Comparison of ENCODE assay signal across 28 cellular contexts in the genomic region with DNA sequence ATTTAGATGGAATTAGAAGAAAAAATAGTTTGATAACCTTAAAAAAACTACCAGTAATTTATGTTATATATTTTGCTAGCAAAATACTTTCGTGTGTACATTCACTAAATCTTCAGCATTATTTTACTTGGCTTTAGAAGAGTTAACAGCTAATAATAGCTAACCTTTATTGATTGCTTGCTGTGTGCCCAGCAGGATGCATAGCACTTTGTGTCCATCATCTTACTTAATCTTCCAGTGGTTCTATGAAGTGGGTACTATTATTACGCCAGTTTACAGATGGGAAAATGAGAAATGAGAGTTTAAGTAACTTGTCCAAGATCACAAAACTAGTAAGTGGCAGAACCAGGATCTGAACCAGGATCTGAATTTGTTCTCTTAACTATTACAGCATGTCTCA. TPM values are rescaled to one million over a fixed set of nuclear protein-coding genes. Genes with fewer than 3 reads are reported as not detected.
A peak's percentile ranks its signal among the peaks of the same experiment; 100 is the strongest.
DNase-seq lines count a peak whose midpoint lies in the region; ATAC-seq and TF ChIP-seq lines count a peak whose summit lies in the region.
"Had no signal": no experiment of that assay in that cellular context is flagged by ENCODE, and none has a peak within 500 bp of the region (broad histone marks: within the 10 kb centered on the region; RNA-seq: fewer than 3 reads in every experiment).

No MANE protein-coding gene starts in this region.

- CTCF ChIA-PET in HEK293 (lab: Yijun Ruan, JAX) = interaction anchor here (0.7 kb wide), 1 partner anchor 26 kb away, joined by 3 read pairs; no protein-coding TSS in a partner anchor

- POLR2A ChIA-PET in HEK293 (lab: Yijun Ruan, JAX) = no interaction called here

- peaks cover 16% of the 10 kb centered on the region for H3K4me1 Mint-ChIP-seq in mesothelial cell of epicardium
- H3K4me1 Mint-ChIP-seq: CD14-positive monocyte had no signal

- intact Hi-C loops in left colon (cut with DNase I, micrococcal nuclease) = loop anchor here in 1 of 2 donors (10.0 kb wide), 1 partner anchor 206 kb away; the partner anchor contains the start of gene KIF14

- H3K27me3 ChIP-seq in suprapubic skin (no peaks in the 10 kb centered on the region), HAP-1 (ENCODE audit: low read depth) (no peaks in the 10 kb centered on the region)
- H3K27me3 ChIP-seq: BE2C had no signal

- peaks cover 9% of the 10 kb centered on the region for H3K36me3 Mint-ChIP-seq in mesothelial cell of epicardium
- H3K36me3 Mint-ChIP-seq: CD14-positive monocyte had no signal

- no peaks in the 10 kb centered on the region for H3K4me1 ChIP-seq in HEK293 (ENCODE audit: control insufficient read depth, insufficient read depth, low read length)
- H3K4me1 ChIP-seq in suprapubic skin = no peaks in the 10 kb centered on the region
- H3K4me1 ChIP-seq in HAP-1 = peaks cover 5% of the 10 kb centered on the region; the same call in 1 of the 2 replicates

- H3K36me3 ChIP-seq in HEK293 (ENCODE audit: control insufficient read depth in 2 of 2, insufficient read depth in 1 of 2, low read length in 2 of 2) = peaks cover 10% of the 10 kb centered on the region in 2 experiments; a peak in 2 of 3 replicates
- peaks cover 7% of the 10 kb centered on the region for H3K36me3 ChIP-seq in suprapubic skin
- H3K36me3 ChIP-seq in HAP-1 (replicated peaks) = no peaks in the 10 kb centered on the region; the same call in none of the 2 replicates

- no peaks in the 10 kb centered on the region for H3K27me3 Mint-ChIP-seq in mesothelial cell of epicardium (ENCODE audit: low read depth)

- peak in 2 of 3 experiments; percentile 46 to 81 for DNase-seq in NCI-H1417 (lab: John Stamatoyannopoulos, UW)
- DNase-seq in NCI-H1417 treated with DMSO at 0.1 percent for 48 hours (lab: John Stamatoyannopoulos, UW) = no peak
- peak; percentile 25 for DNase-seq in NCI-H69 (lab: John Stamatoyannopoulos, UW)
- no peak for DNase-seq in mesothelial cell of epicardium (ENCODE audit: low spot score in 2 of 2, unreplicated experiment in 2 of 2)
- DNase-seq in suprapubic skin (ENCODE audit: low spot score in 2 of 2) = no peak
- no peak for DNase-seq in left colon
- no peak for DNase-seq in HAP-1 (ENCODE audit: low spot score in 2 of 2)
- DNase-seq: 8988T; ACHN; BE2C; CD8-positive, alpha-beta memory T cell; DMS153; DND-41; HCEC 1CT; NCI-H1092; NCI-H1436 treated with DMSO at 0.1 percent for 48 hours; NCI-H2029; NCI-H2171; NCI-H524; NCI-H774; SHP77; T-helper 1 cell had no signal

- no peak for TF ChIP-seq CTCF in HEK293 (tag by site-specific recombination; IDR thresholded peaks at IDR 0.05)
- no peak for TF ChIP-seq CTCF in mesothelial cell of epicardium (IDR thresholded peaks at IDR 0.05; ENCODE audit: unreplicated experiment)
- TF ChIP-seq CTCF in suprapubic skin (IDR thresholded peaks at IDR 0.05) = no peak

- peak overlapping the region; percentile 41 for H3K27ac Mint-ChIP-seq in mesothelial cell of epicardium
- H3K27ac Mint-ChIP-seq: CD14-positive monocyte; CD8-positive, alpha-beta memory T cell; GM23338; IgD-negative memory B cell had no signal

- H3K27ac ChIP-seq in HEK293 (ENCODE audit: extremely low read depth, low read depth, low read length) (no peak overlapping the region), suprapubic skin (no peak overlapping the region)
- H3K27ac ChIP-seq: RWPE1 had no signal

- ATAC-seq in left colon = no peak
- ATAC-seq: GM23338 had no signal

- in situ Hi-C loops in HAP-1 (cut with MboI; ENCODE audit: low sequenced_read_pairs) = no loop called here

- H3K4me3 ChIP-seq in HEK293 (ENCODE audit: low read depth, low read length) (no peak overlapping the region), suprapubic skin (no peak overlapping the region), HAP-1 (no peak overlapping the region)
- H3K4me3 ChIP-seq: GM23338 had no signal

- H3K9me3 Mint-ChIP-seq in mesothelial cell of epicardium = peaks cover under 1% of the 10 kb centered on the region
- H3K9me3 Mint-ChIP-seq: CD14-positive monocyte; CD8-positive, alpha-beta memory T cell; GM23338; IgD-negative memory B cell had no signal

- H3K4me3 Mint-ChIP-seq in mesothelial cell of epicardium = no peak overlapping the region
- H3K4me3 Mint-ChIP-seq: CD8-positive, alpha-beta memory T cell; GM23338; IgD-negative memory B cell had no signal

- TF ChIP-seq EP300 in suprapubic skin (IDR thresholded peaks at IDR 0.05) = no peak

- WGBS in suprapubic skin = 74% methylated on average over 2 of the region's 2 CpGs

- no peak for TF ChIP-seq POLR2A in suprapubic skin (IDR thresholded peaks at IDR 0.05)

- H3K9me3 ChIP-seq in HEK293 (ENCODE audit: control insufficient read depth, insufficient read depth, low read depth, low read length) = no peaks in the 10 kb centered on the region
- H3K9me3 ChIP-seq in suprapubic skin = no peaks in the 10 kb centered on the region
- H3K9me3 ChIP-seq in HAP-1 = no peaks in the 10 kb centered on the region
- H3K9me3 ChIP-seq: BE2C had no signal

TF ChIP-seq in HEK293, 187 proteins besides CTCF, POLR2A, EP300 and RAD21:
- peak; percentile 39; the same call in 1 of the 2 replicates for TF ChIP-seq ZIC2 (tag by site-specific recombination; IDR thresholded peaks at IDR 0.05)
- no peak for TF ChIP-seq ZNF157 (tag by site-specific recombination; IDR thresholded peaks at IDR 0.05)

RNA-seq across cellular contexts. Expression of gene GPR25, which starts 41.7 kb away (rescaled TPM):
- total RNA-seq in mesothelial cell of epicardium (0.25 TPM in 1 of 3 replicates, not detected in the others), suprapubic skin (not detected), left colon (under 1 TPM in 1 of 2 donors, not detected in 1; 0.64 TPM)
- total RNA-seq: GM23338, SK-MEL-5 had no signal

Comparison
In these comparisons a context has a peak if more than half of its experiments do, and no peak if none do; other contexts are left out.
1. DNase-seq: peak in NCI-H1417 (2 of 3) and NCI-H69 (single experiment); none in NCI-H1417 treated with DMSO at 0.1 percent for 48 hours (single experiment), mesothelial cell of epicardium (0 of 2), suprapubic skin (0 of 2), left colon (0 of 2) and HAP-1 (0 of 2).